In genomic region chr2:68734688-68735525, GRCh38 we compare ENCODE assay signal across 8 cellular contexts. TPM values are rescaled to one million over a fixed set of nuclear protein-coding genes. Genes with fewer than 3 reads are reported as not detected.
DNase-seq lines count a peak whose midpoint lies in the region; ATAC-seq and TF ChIP-seq lines count a peak whose summit lies in the region.

Gene ARHGAP25 (plus strand): TSS chr2:68734811. CDS start chr2:68735200, 389 bp downstream.

- H4K5ac ChIP-seq in H9 (ENCODE audit: insufficient read length, low read depth, low read length): no peak within 1 kb of the TSS

- no peak within 1 kb of the TSS for H3K23ac ChIP-seq in H9 (ENCODE audit: insufficient read length, low read depth, low read length)

- peak; percentile 36 to 46 for TF ChIP-seq POLR2A in Peyer's patch (IDR thresholded peaks at IDR 0.05)

- no peaks in the 10 kb centered on the region for H3K79me1 ChIP-seq in H9 (ENCODE audit: insufficient read depth, low read depth, low read length, poor library complexity, severe bottlenecking)

- no peak within 1 kb of the TSS for H4K8ac ChIP-seq in H9 (replicated peaks; ENCODE audit: insufficient read length, low read depth, low read length)

- peaks cover 3% of the 10 kb centered on the region in 2 experiments; a peak in 1 of 4 replicates for H3K4me1 Mint-ChIP-seq in H9

- ATAC-seq in GM18498 (IDR thresholded peaks at IDR 0.05; ENCODE audit: unreplicated experiment) (peak; percentile 57), HG02678 (IDR thresholded peaks at IDR 0.05; ENCODE audit: unreplicated experiment) (peak; percentile 64), sciatic nerve (peak; percentile 66)

- DNase-seq in Peyer's patch (peak in 2 of 3 donors; percentile 57 to 68), sciatic nerve (ENCODE audit: low spot score) (no peak), epidermal melanocyte (ENCODE audit: insufficient read length, low spot score) (no peak), H9 (no peak), DMS153 treated with DMSO at 0.1 percent for 48 hours (lab: John Stamatoyannopoulos, UW; ENCODE audit: unreplicated experiment) (no peak)
- peak; percentile 55 for DNase-seq in central memory CD4-positive, alpha-beta T cell

- H3K27me3 Mint-ChIP-seq in H9 (ENCODE audit: low read depth): no peaks in the 10 kb centered on the region; the same call in 1 of the 2 replicates

- H3K9me3 ChIP-seq in Peyer's patch (no peaks in the 10 kb centered on the region), H9 (ENCODE audit: control insufficient read depth, low read depth, low read length) (no peaks in the 10 kb centered on the region)

- H3K4me3 ChIP-seq in Peyer's patch: peak within 1 kb of the TSS; percentile 39 to 41 (median 41)

- intact Hi-C loops in sciatic nerve (cut with DNase I): no loop called here

- H2BK120ac ChIP-seq in H9 (ENCODE audit: low read depth, low read length, poor library complexity, severe bottlenecking): no peak within 1 kb of the TSS

- WGBS in H9 (ENCODE audit: extremely low coverage, insufficient read length, low lambda C conversion rate): no CpG with 5 or more reads among the region's 12 CpGs

- no peak within 1 kb of the TSS for H2AK5ac ChIP-seq in H9 (ENCODE audit: insufficient read length, low read length)

- no peak within 1 kb of the TSS for H3K18ac ChIP-seq in H9 (ENCODE audit: insufficient read length, low read depth, low read length)

- H3K4ac ChIP-seq in H9 (ENCODE audit: low read depth, low read length): no peak within 1 kb of the TSS

- no peak within 1 kb of the TSS for H3K56ac ChIP-seq in H9 (ENCODE audit: insufficient read length, low read depth, low read length)

- H3K27me3 ChIP-seq in Peyer's patch: no peaks in the 10 kb centered on the region
- H3K27me3 ChIP-seq in H9 (ENCODE audit: insufficient read depth, low read length): no peaks in the 10 kb centered on the region

- H3K27ac Mint-ChIP-seq in H9: no peak within 1 kb of the TSS

- no peak within 1 kb of the TSS for H2BK15ac ChIP-seq in H9 (ENCODE audit: low read depth, low read length)

- H3K27ac ChIP-seq in Peyer's patch: peak within 1 kb of the TSS; percentile 80 to 89 (median 82)
- H3K27ac ChIP-seq in H9 (ENCODE audit: insufficient read length, low read depth, low read length): no peak within 1 kb of the TSS

- no peak within 1 kb of the TSS for H3K9ac ChIP-seq in H9 (ENCODE audit: extremely low read depth, insufficient read length, low read length)

- no peak within 1 kb of the TSS; the same call in 1 of the 2 replicates for H3K14ac ChIP-seq in H9 (ENCODE audit: insufficient read depth, low read length)

- TF ChIP-seq CTCF in Peyer's patch (IDR thresholded peaks at IDR 0.05) (no peak), H9 (conservative IDR thresholded peaks at IDR 0.05) (no peak)

- no peak within 1 kb of the TSS for H2AFZ ChIP-seq in H9 (ENCODE audit: low read length)

- H3T11ph ChIP-seq in H9 (ENCODE audit: low read length): no peak within 1 kb of the TSS

- H3K36me3 Mint-ChIP-seq in H9 (ENCODE audit: insufficient read depth in 1 of 3, low read depth in 3 of 3): no peaks in the 10 kb centered on the region

- no peaks in the 10 kb centered on the region for H3K36me3 ChIP-seq in Peyer's patch

- H3K4me1 ChIP-seq in Peyer's patch (peaks cover 0 to 19% (median 9%) of the 10 kb centered on the region in 4 donors), H9 (ENCODE audit: insufficient read depth, low read length) (no peaks in the 10 kb centered on the region; the same call in 1 of the 2 replicates)

- H3K4me2 ChIP-seq in H9 (ENCODE audit: insufficient read depth, insufficient read length, low read length): no peak within 1 kb of the TSS

- H3K9me3 Mint-ChIP-seq in H9: no peaks in the 10 kb centered on the region

- H2BK5ac ChIP-seq in H9 (ENCODE audit: insufficient read length, low read length): no peak within 1 kb of the TSS

- H3K4me3 Mint-ChIP-seq in H9: no peak within 1 kb of the TSS

- no peak within 1 kb of the TSS for H2BK12ac ChIP-seq in H9 (ENCODE audit: insufficient read length, low read depth, low read length)

- no peaks in the 10 kb centered on the region for H4K20me1 ChIP-seq in H9 (ENCODE audit: control insufficient read depth, insufficient read depth, insufficient read length)

- H3K23me2 ChIP-seq in H9 (ENCODE audit: insufficient read length, low read depth, low read length, poor library complexity, severe bottlenecking): no peaks in the 10 kb centered on the region

- no peak within 1 kb of the TSS for H4K91ac ChIP-seq in H9 (ENCODE audit: insufficient read length, low read depth, low read length)

- no peaks in the 10 kb centered on the region for H3K79me2 ChIP-seq in H9 (ENCODE audit: insufficient read depth, low read length)

- H2BK20ac ChIP-seq in H9 (ENCODE audit: low read depth, low read length, poor library complexity, severe bottlenecking): no peak within 1 kb of the TSS

RNA-seq across cellular contexts. Expression of gene ARHGAP25, which starts in this region (rescaled TPM):
- 10 to 100 TPM in 2 of 4 donors, 1 to 10 TPM in 2; 4.9 to 82.5 (median 8.7) TPM for total RNA-seq in Peyer's patch
- 21.6 TPM for total RNA-seq in sciatic nerve
- 1.3 TPM in 2 replicates for total RNA-seq in H9 (2021)

Comparison
In these comparisons a context has a peak if more than half of its experiments do, and no peak if none do; other contexts are left out.
1. DNase-seq: peak in Peyer's patch (2 of 3) and central memory CD4-positive, alpha-beta T cell (single experiment); none in sciatic nerve (single experiment), epidermal melanocyte (single experiment), H9 (single experiment) and DMS153 treated with DMSO at 0.1 percent for 48 hours (single experiment).
2. Peak in every context shown above with its lines, with median percentiles within 50 percentile points of each other: ATAC-seq.